ENCODE assay signal across 21 cellular contexts in genomic region chr15:67865331-67865730, GRCh38. TPM values are rescaled to one million over a fixed set of nuclear protein-coding genes. Genes with fewer than 3 reads are reported as not detected.
A peak's percentile ranks its signal among the peaks of the same experiment; 100 is the strongest.
DNase-seq lines count a peak whose midpoint lies in the region; ATAC-seq and TF ChIP-seq lines count a peak whose summit lies in the region.
"Had no signal": no experiment of that assay in that cellular context is flagged by ENCODE, and none has a peak within 500 bp of the region (broad histone marks: within the 10 kb centered on the region; RNA-seq: fewer than 3 reads in every experiment).

No MANE protein-coding gene starts in this region.

- DNase-seq in HAP-1 (ENCODE audit: low spot score in 2 of 2): peak; percentile 6 to 80
- DNase-seq in astrocyte of the spinal cord (ENCODE audit: low read depth, low spot score): peak; percentile 18
- peak; percentile 21 for DNase-seq in hepatic stellate cell (ENCODE audit: low spot score)
- DNase-seq in smooth muscle cell (lab: John Stamatoyannopoulos, UW; ENCODE audit: unreplicated experiment): no peak
- DNase-seq in pons (ENCODE audit: low spot score): no peak
- no peak for DNase-seq in RWPE1 (ENCODE audit: low spot score)
- DNase-seq: BE2C; Caco-2; CD4-positive, alpha-beta T cell; HFFc6; NCI-H1436; NCI-H1930; NCI-H226; NCI-H524 treated with DMSO at 0.1 percent for 48 hours; RPMI8226 had no signal

- H3K36me3 ChIP-seq in HAP-1 (replicated peaks) (no peaks in the 10 kb centered on the region), smooth muscle cell (ENCODE audit: low read depth) (no peaks in the 10 kb centered on the region)
- H3K36me3 ChIP-seq: BE2C had no signal

- in situ Hi-C loops in HAP-1 (cut with MboI; ENCODE audit: low sequenced_read_pairs): no loop called here
- in situ Hi-C loops in astrocyte of the spinal cord (cut with HindIII; ENCODE audit: low sequenced_read_pairs): no loop called here

- H3F3A ChIP-seq in smooth muscle cell (ENCODE audit: low read depth): no peaks in the 10 kb centered on the region

- no peaks in the 10 kb centered on the region for H3K79me2 ChIP-seq in smooth muscle cell (ENCODE audit: low read depth)

- POLR2A ChIA-PET in RWPE1 (lab: Yijun Ruan, JAX; ENCODE audit: low non-redundant PET): no interaction called here

- no peak for ATAC-seq in GM19452 (IDR thresholded peaks at IDR 0.05; ENCODE audit: unreplicated experiment)
- ATAC-seq: GM12878 had no signal

- H3K4me1 ChIP-seq in HAP-1 (peaks cover 19% of the 10 kb centered on the region), smooth muscle cell (ENCODE audit: low read depth) (peaks cover 19% of the 10 kb centered on the region)
- H3K4me1 ChIP-seq: BE2C had no signal

- TF ChIP-seq CTCF in astrocyte of the spinal cord (IDR thresholded peaks at IDR 0.05; ENCODE audit: low read depth, low read length) (no peak), smooth muscle cell (IDR thresholded peaks at IDR 0.05; ENCODE audit: borderline replicate concordance, insufficient read depth, poor library complexity, severe bottlenecking) (no peak), RWPE1 (conservative IDR thresholded peaks at IDR 0.05; ENCODE audit: low read depth) (no peak)

- H3K9me3 ChIP-seq in HAP-1 (peaks cover 3% of the 10 kb centered on the region; the same call in 1 of the 2 replicates), smooth muscle cell (replicated peaks; ENCODE audit: low read depth) (no peaks in the 10 kb centered on the region)
- H3K9me3 ChIP-seq: BE2C had no signal

- no peak overlapping the region for H2AFZ ChIP-seq in smooth muscle cell (ENCODE audit: low read depth)

- peak overlapping the region; percentile 26 for H3K4me2 ChIP-seq in smooth muscle cell

- no peak overlapping the region for H3K9ac ChIP-seq in smooth muscle cell (ENCODE audit: low read depth)

- H3K27ac ChIP-seq in smooth muscle cell (ENCODE audit: low read depth) (peak overlapping the region; percentile 36), RWPE1 (no peak overlapping the region)

- CTCF ChIA-PET in RWPE1 (lab: Yijun Ruan, JAX): no interaction called here

- no peaks in the 10 kb centered on the region for H4K20me1 ChIP-seq in smooth muscle cell (ENCODE audit: low read depth)

- no peaks in the 10 kb centered on the region for H3K27me3 ChIP-seq in HAP-1 (ENCODE audit: low read depth)
- H3K27me3 ChIP-seq in smooth muscle cell (ENCODE audit: low read depth): no peaks in the 10 kb centered on the region
- H3K27me3 ChIP-seq: BE2C had no signal

- WGBS in smooth muscle cell (ENCODE audit: low lambda C conversion rate): 16% methylated on average over 3 of the region's 3 CpGs

- H3K4me3 ChIP-seq in HAP-1: no peak overlapping the region
- H3K4me3 ChIP-seq in astrocyte of the spinal cord (ENCODE audit: low read depth, low read length): no peak overlapping the region
- H3K4me3 ChIP-seq in smooth muscle cell: no peak overlapping the region
- H3K4me3 ChIP-seq: GM12878 had no signal

RNA-seq across cellular contexts. Expression of gene RNU6-1, which starts 25.5 kb away (rescaled TPM):
- total RNA-seq in smooth muscle cell: not detected in 2 replicates
- not detected in 2 replicates for polyA plus RNA-seq in smooth muscle cell
- total RNA-seq: Caco-2; CD4-positive, alpha-beta T cell; Daoy; GM12878; H4; HFFc6; M059J had no signal
- polyA plus RNA-seq: AG04450, GM12878 had no signal

RNA-seq across cellular contexts. Expression of gene SKOR1, which starts 40.0 kb away (rescaled TPM):
- total RNA-seq in smooth muscle cell: 0.04 TPM in 1 of 2 replicates, not detected in the other
- polyA plus RNA-seq in smooth muscle cell: 0.21 and 0.27 TPM in 2 replicates
- total RNA-seq: Caco-2, Daoy, H4 had no signal

Comparison
In these comparisons a context has a peak if more than half of its experiments do, and no peak if none do; other contexts are left out.
1. DNase-seq: peak in HAP-1 (2 of 2), astrocyte of the spinal cord (single experiment) and hepatic stellate cell (single experiment); none in smooth muscle cell (single experiment), pons (single experiment) and RWPE1 (single experiment).